Comparison of ENCODE assay signal across 16 cellular contexts in genomic region chr1:19185976-19186375, GRCh38.
"Had no signal": no experiment of that assay in that cellular context is flagged by ENCODE, and none has a peak within 500 bp of the region (broad histone marks: within the 10 kb centered on the region; RNA-seq: fewer than 3 reads in every experiment).

No MANE protein-coding gene starts in this region.

- H3K9me3 ChIP-seq: gastroesophageal sphincter, heart right ventricle, right atrium auricular region, SK-N-SH, thyroid gland had no signal

- H3K27me3 ChIP-seq: gastroesophageal sphincter, heart right ventricle, right atrium auricular region, thyroid gland had no signal

- H3K27me3 Mint-ChIP-seq: progenitor cell of endocrine pancreas, T-cell had no signal

- H3K4me1 ChIP-seq: heart right ventricle, right atrium auricular region, thyroid gland had no signal

- FAIRE-seq: astrocyte, bronchial epithelial cell, urothelium cell line had no signal

- H3K4me2 ChIP-seq: SK-N-SH had no signal

- H3K27ac ChIP-seq: gastroesophageal sphincter, heart right ventricle, right atrium auricular region, thyroid gland had no signal

- H3K4me3 Mint-ChIP-seq: T-cell had no signal

- H3K27ac Mint-ChIP-seq: progenitor cell of endocrine pancreas had no signal

- H3K9ac ChIP-seq: SK-N-SH had no signal

- H3K4me3 ChIP-seq: gastroesophageal sphincter, heart right ventricle, lung, right atrium auricular region, thyroid gland had no signal

- DNase-seq: activated CD4-positive, alpha-beta T cell treated with anti-CD3 and anti-CD28 coated beads for 4 hours; erythroblast; heart right ventricle; left colon; midbrain; Right ventricle myocardium superior; SK-N-SH; T-cell; thyroid gland had no signal

- ATAC-seq: gastroesophageal sphincter, heart right ventricle, left colon, T-cell had no signal

- H3K9me3 Mint-ChIP-seq: T-cell had no signal
